17 cellular contexts compared by ENCODE assay signal in genomic region chr6:150915156-150915555, GRCh38.
"Had no signal": no experiment of that assay in that cellular context is flagged by ENCODE, and none has a peak within 500 bp of the region (broad histone marks: within the 10 kb centered on the region; RNA-seq: fewer than 3 reads in every experiment).

No MANE protein-coding gene starts in this region.

- H3K4me1 ChIP-seq: lower lobe of right lung, testis, upper lobe of right lung had no signal

- H3K27me3 Mint-ChIP-seq: activated naive CD4-positive, alpha-beta T cell treated with anti-CD3 and anti-CD28 coated beads, Interleukin-2, amount 50 U/mL, for 24 hours; stimulated activated naive CD8-positive, alpha-beta T cell treated with anti-CD3 and anti-CD28 coated beads, Interleukin-15, amount 100 ng/mL, for 72 hours had no signal

- H3K36me3 ChIP-seq: lower lobe of right lung had no signal

- H3K4me3 ChIP-seq: hepatocyte, lower lobe of right lung, skin epidermis, testis, upper lobe of right lung had no signal

- DNase-seq: activated CD4-positive, alpha-beta T cell treated with anti-CD3 and anti-CD28 coated beads for 1 hour; activated CD4-positive, alpha-beta T cell treated with anti-CD3 and anti-CD28 coated beads, Interleukin-2, amount 50 U/mL, for 4 hours; activated effector memory CD4-positive, alpha-beta T cell treated with anti-CD3 and anti-CD28 coated beads, Interleukin-2, amount 50 U/mL, for 16 hours; activated T-cell treated with anti-CD3 and anti-CD28 coated beads, Interleukin-2, amount 50 U/mL, for 72 hours; caudate nucleus; erythroblast; foreskin fibroblast; lower lobe of right lung; nephron progenitor cell; nucleus accumbens; stimulated activated naive CD8-positive, alpha-beta T cell treated with anti-CD3 and anti-CD28 coated beads, Interleukin-15, amount 100 ng/mL, for 72 hours; testis; upper lobe of right lung; WERI-Rb-1 had no signal

- H3K79me2 ChIP-seq: hepatocyte had no signal

- H3K9me3 ChIP-seq: lower lobe of right lung, testis, upper lobe of right lung had no signal

- H3K9me3 Mint-ChIP-seq: activated naive CD4-positive, alpha-beta T cell treated with anti-CD3 and anti-CD28 coated beads, Interleukin-2, amount 50 U/mL, for 24 hours; stimulated activated naive CD8-positive, alpha-beta T cell treated with anti-CD3 and anti-CD28 coated beads, Interleukin-15, amount 100 ng/mL, for 72 hours had no signal

- H2AFZ ChIP-seq: hepatocyte had no signal

- H3K4me1 Mint-ChIP-seq: activated naive CD4-positive, alpha-beta T cell treated with anti-CD3 and anti-CD28 coated beads, Interleukin-2, amount 50 U/mL, for 24 hours; nephron progenitor cell; stimulated activated naive CD8-positive, alpha-beta T cell treated with anti-CD3 and anti-CD28 coated beads, Interleukin-15, amount 100 ng/mL, for 72 hours had no signal

- H3K4me3 Mint-ChIP-seq: activated naive CD4-positive, alpha-beta T cell treated with anti-CD3 and anti-CD28 coated beads, Interleukin-2, amount 50 U/mL, for 24 hours; activated T-cell treated with anti-CD3 and anti-CD28 coated beads, Interleukin-2, amount 50 U/mL, for 72 hours; nephron progenitor cell; stimulated activated naive CD8-positive, alpha-beta T cell treated with anti-CD3 and anti-CD28 coated beads, Interleukin-15, amount 100 ng/mL, for 72 hours had no signal

- H3K27ac Mint-ChIP-seq: activated naive CD4-positive, alpha-beta T cell treated with anti-CD3 and anti-CD28 coated beads, Interleukin-2, amount 50 U/mL, for 24 hours; activated T-cell treated with anti-CD3 and anti-CD28 coated beads, Interleukin-2, amount 50 U/mL, for 72 hours; nephron progenitor cell; stimulated activated naive CD8-positive, alpha-beta T cell treated with anti-CD3 and anti-CD28 coated beads, Interleukin-15, amount 100 ng/mL, for 72 hours had no signal

- H3K27me3 ChIP-seq: hepatocyte, testis, upper lobe of right lung had no signal

- H3K27ac ChIP-seq: hepatocyte, lower lobe of right lung, testis, upper lobe of right lung, WERI-Rb-1 had no signal

- H3K4me2 ChIP-seq: hepatocyte had no signal

- ATAC-seq: activated T-cell treated with anti-CD3 and anti-CD28 coated beads, Interleukin-2, amount 50 U/mL, for 72 hours; lower lobe of right lung; stimulated activated naive CD8-positive, alpha-beta T cell treated with anti-CD3 and anti-CD28 coated beads, Interleukin-15, amount 100 ng/mL, for 72 hours; upper lobe of right lung had no signal
